Comparison of ENCODE assay signal across 38 cellular contexts in the genomic region with DNA sequence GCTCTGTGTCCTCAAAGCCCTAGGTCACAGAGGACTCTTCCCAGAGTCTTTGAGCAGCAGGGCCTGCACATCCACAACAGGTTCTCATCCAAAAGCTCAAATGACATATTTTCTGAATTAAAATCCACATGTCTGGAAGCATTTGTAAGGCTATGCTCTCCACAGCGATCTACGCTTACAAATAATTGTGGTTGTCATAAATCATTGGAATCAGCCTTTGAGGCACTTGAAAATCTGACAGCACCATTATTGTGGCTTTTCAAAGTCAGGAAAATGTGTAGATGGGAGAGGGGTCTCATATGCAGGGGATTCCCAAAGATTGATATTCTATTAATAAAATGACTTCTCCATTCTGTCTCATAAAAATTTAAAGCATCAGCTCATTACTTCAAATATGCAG. TPM values are rescaled to one million over a fixed set of nuclear protein-coding genes. Genes with fewer than 3 reads are reported as not detected.
"Had no signal": no experiment of that assay in that cellular context is flagged by ENCODE, and none has a peak within 500 bp of the region (broad histone marks: within the 10 kb centered on the region; RNA-seq: fewer than 3 reads in every experiment).

No MANE protein-coding gene starts in this region.

- H3K36me3 ChIP-seq: ascending aorta, cardiac muscle cell had no signal

- H3K9me3 Mint-ChIP-seq: activated CD4-positive, alpha-beta memory T cell treated with anti-CD3 and anti-CD28 coated beads, Interleukin-2, amount 10 ng/mL, durations not matched to agents 7 days and 5 days; activated CD4-positive, alpha-beta T cell treated with anti-CD3 and anti-CD28 coated beads, Interleukin-2, amount 10 ng/mL, durations not matched to agents 7 days and 5 days; activated naive CD4-positive, alpha-beta T cell treated with anti-CD3 and anti-CD28 coated beads, Interleukin-2, amount 10 ng/mL, durations not matched to agents 7 days and 5 days; activated naive CD4-positive, alpha-beta T cell treated with anti-CD3 and anti-CD28 coated beads, Interleukin-2, amount 50 U/mL, for 24 hours; activated naive CD8-positive, alpha-beta T cell treated with anti-CD3 and anti-CD28 coated beads, Interleukin-2, amount 10 ng/mL, durations not matched to agents 7 days and 5 days; activated naive CD8-positive, alpha-beta T cell treated with anti-CD3 and anti-CD28 coated beads, Interleukin-2, amount 50 U/mL, for 24 hours; activated T-cell treated with anti-CD3 and anti-CD28 coated beads, Interleukin-2, amount 50 U/mL, for 24 hours; activated T-helper 2 cell treated with anti-CD3 and anti-CD28 coated beads, Interferon-gamma antibody, Interleukin-2, Interleukin-4, amounts not matched to agents 10 μg/mL and 5 μg/mL and 100 μg/mL, durations not matched to agents 14 hours and 24 hours and 36 hours; brain; central memory CD8-positive, alpha-beta T cell; T-helper 1 cell treated with Interleukin-12 subunit alpha and Interleukin-12 subunit beta and Interleukin-4 antibody, amounts not matched to agents 30 μg/mL and 1 μg/mL, for 36 hours; T-helper 2 cell treated with Interferon-gamma antibody and Interleukin-4, amounts not matched to agents 5 μg/mL and 100 μg/mL, for 36 hours had no signal

- H3K9me3 ChIP-seq: ascending aorta had no signal

- H3K27ac Mint-ChIP-seq: activated CD4-positive, alpha-beta memory T cell treated with anti-CD3 and anti-CD28 coated beads, Interleukin-2, amount 10 ng/mL, durations not matched to agents 7 days and 5 days; activated CD4-positive, alpha-beta T cell treated with anti-CD3 and anti-CD28 coated beads for 36 hours; activated CD4-positive, alpha-beta T cell treated with anti-CD3 and anti-CD28 coated beads, Interleukin-2, amount 10 ng/mL, durations not matched to agents 7 days and 5 days; activated CD8-positive, alpha-beta memory T cell treated with anti-CD3 and anti-CD28 coated beads, Interleukin-2, amount 10 ng/mL, durations not matched to agents 7 days and 5 days; activated CD8-positive, alpha-beta T cell treated with anti-CD3 and anti-CD28 coated beads, Interleukin-2, amount 10 ng/mL, durations not matched to agents 7 days and 5 days; activated naive CD4-positive, alpha-beta T cell treated with anti-CD3 and anti-CD28 coated beads, Interleukin-2, amount 10 ng/mL, durations not matched to agents 7 days and 5 days; activated naive CD4-positive, alpha-beta T cell treated with anti-CD3 and anti-CD28 coated beads, Interleukin-2, amount 50 U/mL, for 24 hours; activated naive CD8-positive, alpha-beta T cell; activated naive CD8-positive, alpha-beta T cell treated with anti-CD3 and anti-CD28 coated beads, Interleukin-2, amount 10 ng/mL, durations not matched to agents 7 days and 5 days; activated naive CD8-positive, alpha-beta T cell treated with anti-CD3 and anti-CD28 coated beads, Interleukin-2, amount 50 U/mL, for 24 hours; activated T-cell treated with anti-CD3 and anti-CD28 coated beads, Interleukin-2, amount 50 U/mL, for 24 hours; activated T-helper 2 cell treated with anti-CD3 and anti-CD28 coated beads, Interferon-gamma antibody, Interleukin-2, Interleukin-4, amounts not matched to agents 10 μg/mL and 5 μg/mL and 100 μg/mL, durations not matched to agents 14 hours and 24 hours and 36 hours; T-helper 1 cell treated with Interleukin-12 subunit alpha and Interleukin-12 subunit beta and Interleukin-4 antibody, amounts not matched to agents 30 μg/mL and 1 μg/mL, for 36 hours; T-helper 2 cell treated with Interferon-gamma antibody and Interleukin-4, amounts not matched to agents 5 μg/mL and 100 μg/mL, for 36 hours had no signal

- H3K27me3 Mint-ChIP-seq: activated CD4-positive, alpha-beta memory T cell treated with anti-CD3 and anti-CD28 coated beads, Interleukin-2, amount 10 ng/mL, durations not matched to agents 7 days and 5 days; activated CD4-positive, alpha-beta T cell treated with anti-CD3 and anti-CD28 coated beads, Interleukin-2, amount 10 ng/mL, durations not matched to agents 7 days and 5 days; activated CD8-positive, alpha-beta memory T cell treated with anti-CD3 and anti-CD28 coated beads, Interleukin-2, amount 10 ng/mL, durations not matched to agents 7 days and 5 days; activated naive CD4-positive, alpha-beta T cell treated with anti-CD3 and anti-CD28 coated beads, Interleukin-2, amount 10 ng/mL, durations not matched to agents 7 days and 5 days; activated naive CD8-positive, alpha-beta T cell treated with anti-CD3 and anti-CD28 coated beads, Interleukin-2, amount 10 ng/mL, durations not matched to agents 7 days and 5 days had no signal

- H3K4me3 ChIP-seq: ascending aorta, cardiac muscle cell had no signal

- H3K36me3 Mint-ChIP-seq: activated CD8-positive, alpha-beta memory T cell treated with anti-CD3 and anti-CD28 coated beads, Interleukin-2, amount 10 ng/mL, durations not matched to agents 7 days and 5 days; activated naive CD4-positive, alpha-beta T cell treated with anti-CD3 and anti-CD28 coated beads, Interleukin-2, amount 10 ng/mL, durations not matched to agents 7 days and 5 days; activated naive CD4-positive, alpha-beta T cell treated with anti-CD3 and anti-CD28 coated beads, Interleukin-2, amount 50 U/mL, for 24 hours; activated naive CD8-positive, alpha-beta T cell; activated naive CD8-positive, alpha-beta T cell treated with anti-CD3 and anti-CD28 coated beads, Interleukin-2, amount 10 ng/mL, durations not matched to agents 7 days and 5 days; brain had no signal

- H3K27me3 ChIP-seq: ascending aorta had no signal

- H3K27ac ChIP-seq: ascending aorta, cardiac muscle cell, VCaP had no signal

- H3K4me3 Mint-ChIP-seq: activated CD4-positive, alpha-beta memory T cell treated with anti-CD3 and anti-CD28 coated beads, Interleukin-2, amount 10 ng/mL, durations not matched to agents 7 days and 5 days; activated CD4-positive, alpha-beta T cell treated with anti-CD3 and anti-CD28 coated beads for 36 hours; activated CD4-positive, alpha-beta T cell treated with anti-CD3 and anti-CD28 coated beads, Interleukin-2, amount 10 ng/mL, durations not matched to agents 7 days and 5 days; activated CD8-positive, alpha-beta memory T cell treated with anti-CD3 and anti-CD28 coated beads, Interleukin-2, amount 10 ng/mL, durations not matched to agents 7 days and 5 days; activated CD8-positive, alpha-beta T cell treated with anti-CD3 and anti-CD28 coated beads, Interleukin-2, amount 10 ng/mL, durations not matched to agents 7 days and 5 days; activated naive CD4-positive, alpha-beta T cell treated with anti-CD3 and anti-CD28 coated beads, Interleukin-2, amount 10 ng/mL, durations not matched to agents 7 days and 5 days; activated naive CD4-positive, alpha-beta T cell treated with anti-CD3 and anti-CD28 coated beads, Interleukin-2, amount 50 U/mL, for 24 hours; activated naive CD8-positive, alpha-beta T cell; activated naive CD8-positive, alpha-beta T cell treated with anti-CD3 and anti-CD28 coated beads, Interleukin-2, amount 10 ng/mL, durations not matched to agents 7 days and 5 days; activated naive CD8-positive, alpha-beta T cell treated with anti-CD3 and anti-CD28 coated beads, Interleukin-2, amount 50 U/mL, for 24 hours; activated T-cell treated with anti-CD3 and anti-CD28 coated beads, Interleukin-2, amount 50 U/mL, for 24 hours; brain; central memory CD8-positive, alpha-beta T cell; T-helper 1 cell treated with Interleukin-12 subunit alpha and Interleukin-12 subunit beta and Interleukin-4 antibody, amounts not matched to agents 30 μg/mL and 1 μg/mL, for 36 hours; T-helper 2 cell treated with Interferon-gamma antibody and Interleukin-4, amounts not matched to agents 5 μg/mL and 100 μg/mL, for 36 hours had no signal

- DNase-seq: activated CD4-positive, alpha-beta memory T cell treated with anti-CD3 and anti-CD28 coated beads, Interleukin-2, amount 10 ng/mL, durations not matched to agents 7 days and 5 days; activated CD4-positive, alpha-beta T cell treated with anti-CD3 and anti-CD28 coated beads for 1 hour; activated CD4-positive, alpha-beta T cell treated with anti-CD3 and anti-CD28 coated beads for 36 hours; activated CD4-positive, alpha-beta T cell treated with anti-CD3 and anti-CD28 coated beads for 48 hours; activated CD4-positive, alpha-beta T cell treated with anti-CD3 and anti-CD28 coated beads, Interleukin-2, amount 10 ng/mL, durations not matched to agents 7 days and 5 days; activated CD4-positive, alpha-beta T cell treated with anti-CD3 and anti-CD28 coated beads, Interleukin-2, amount 50 U/mL, for 48 hours; activated CD4-positive, CD25-positive, alpha-beta regulatory T cell; activated CD8-positive, alpha-beta memory T cell treated with anti-CD3 and anti-CD28 coated beads for 24 hours; activated CD8-positive, alpha-beta memory T cell treated with anti-CD3 and anti-CD28 coated beads, Interleukin-2, amount 10 ng/mL, durations not matched to agents 7 days and 5 days; activated CD8-positive, alpha-beta memory T cell treated with anti-CD3 and anti-CD28 coated beads, Interleukin-2, amount 50 U/mL, for 48 hours; activated CD8-positive, alpha-beta T cell treated with anti-CD3 and anti-CD28 coated beads, Interleukin-2, amount 10 ng/mL, durations not matched to agents 7 days and 5 days; activated effector memory CD4-positive, alpha-beta T cell treated with Interleukin-2 at 50 U/mL for 16 hours; activated gamma-delta T cell; activated naive CD4-positive, alpha-beta T cell treated with anti-CD3 and anti-CD28 coated beads, Interleukin-2, amount 10 ng/mL, durations not matched to agents 7 days and 5 days; activated naive CD4-positive, alpha-beta T cell treated with Interleukin-2 at 50 U/mL for 16 hours; activated naive CD8-positive, alpha-beta T cell treated with anti-CD3 and anti-CD28 coated beads, Interleukin-2, amount 10 ng/mL, durations not matched to agents 7 days and 5 days; activated naive CD8-positive, alpha-beta T cell treated with anti-CD3 and anti-CD28 coated beads, Interleukin-2, amount 50 U/mL, for 24 hours; activated T-cell treated with anti-CD3 and anti-CD28 coated beads, Interleukin-2, amount 50 U/mL, for 24 hours; activated T-cell treated with anti-CD3 and anti-CD28 coated beads, Interleukin-2, amount 50 U/mL, for 48 hours; amygdala; anterior cingulate cortex; caudate nucleus; cerebellar nuclear complex; T-helper 2 cell; T-helper 9 cell had no signal

- ATAC-seq: activated CD4-positive, alpha-beta T cell treated with anti-CD3 and anti-CD28 coated beads for 36 hours; activated CD4-positive, CD25-positive, alpha-beta regulatory T cell treated with anti-CD3 and anti-CD28 coated beads, Interleukin-2, amount 50 U/mL, for 24 hours; activated CD8-positive, alpha-beta memory T cell treated with anti-CD3 and anti-CD28 coated beads, Interleukin-2, amount 10 ng/mL, durations not matched to agents 7 days and 5 days; activated CD8-positive, alpha-beta T cell treated with anti-CD3 and anti-CD28 coated beads, Interleukin-2, amount 10 ng/mL, durations not matched to agents 7 days and 5 days; activated naive CD8-positive, alpha-beta T cell treated with anti-CD3 and anti-CD28 coated beads, Interleukin-2, amount 50 U/mL, for 24 hours had no signal

- H3K4me1 Mint-ChIP-seq: activated CD4-positive, alpha-beta memory T cell treated with anti-CD3 and anti-CD28 coated beads, Interleukin-2, amount 10 ng/mL, durations not matched to agents 7 days and 5 days; activated CD4-positive, alpha-beta T cell treated with anti-CD3 and anti-CD28 coated beads for 36 hours; activated CD4-positive, alpha-beta T cell treated with anti-CD3 and anti-CD28 coated beads, Interleukin-2, amount 10 ng/mL, durations not matched to agents 7 days and 5 days; activated CD8-positive, alpha-beta memory T cell treated with anti-CD3 and anti-CD28 coated beads, Interleukin-2, amount 10 ng/mL, durations not matched to agents 7 days and 5 days; activated naive CD4-positive, alpha-beta T cell treated with anti-CD3 and anti-CD28 coated beads, Interleukin-2, amount 10 ng/mL, durations not matched to agents 7 days and 5 days; activated naive CD4-positive, alpha-beta T cell treated with anti-CD3 and anti-CD28 coated beads, Interleukin-2, amount 50 U/mL, for 24 hours; activated naive CD8-positive, alpha-beta T cell treated with anti-CD3 and anti-CD28 coated beads, Interleukin-2, amount 10 ng/mL, durations not matched to agents 7 days and 5 days; activated naive CD8-positive, alpha-beta T cell treated with anti-CD3 and anti-CD28 coated beads, Interleukin-2, amount 50 U/mL, for 24 hours; brain; central memory CD8-positive, alpha-beta T cell had no signal

- H3K4me1 ChIP-seq: ascending aorta had no signal

RNA-seq across cellular contexts. Expression of gene GPR26, which starts 16.3 kb away (rescaled TPM):
- total RNA-seq: activated CD4-positive, alpha-beta memory T cell treated with anti-CD3 and anti-CD28 coated beads, Interleukin-2, amount 10 ng/mL, durations not matched to agents 7 days and 5 days; activated CD4-positive, alpha-beta T cell treated with anti-CD3 and anti-CD28 coated beads for 36 hours; activated CD4-positive, alpha-beta T cell treated with anti-CD3 and anti-CD28 coated beads, Interleukin-2, amount 10 ng/mL, durations not matched to agents 7 days and 5 days; activated CD8-positive, alpha-beta memory T cell treated with anti-CD3 and anti-CD28 coated beads, Interleukin-2, amount 10 ng/mL, durations not matched to agents 7 days and 5 days; activated CD8-positive, alpha-beta T cell treated with anti-CD3 and anti-CD28 coated beads, Interleukin-2, amount 10 ng/mL, durations not matched to agents 7 days and 5 days; activated naive CD8-positive, alpha-beta T cell treated with anti-CD3 and anti-CD28 coated beads, Interleukin-2, amount 10 ng/mL, durations not matched to agents 7 days and 5 days; activated T-helper 2 cell treated with anti-CD3 and anti-CD28 coated beads, Interferon-gamma antibody, Interleukin-2, Interleukin-4, amounts not matched to agents 10 μg/mL and 5 μg/mL and 100 μg/mL, durations not matched to agents 14 hours and 24 hours and 36 hours; ascending aorta; bronchial epithelial cell; cardiac muscle cell; chondrocyte had no signal
